In genomic region chr7:124412531-124412930, GRCh38 we compare ENCODE assay signal across 22 cellular contexts.
A peak's percentile ranks its signal among the peaks of the same experiment; 100 is the strongest.
DNase-seq lines count a peak whose midpoint lies in the region; ATAC-seq and TF ChIP-seq lines count a peak whose summit lies in the region.
"Had no signal": no experiment of that assay in that cellular context is flagged by ENCODE, and none has a peak within 500 bp of the region (broad histone marks: within the 10 kb centered on the region; RNA-seq: fewer than 3 reads in every experiment).

No MANE protein-coding gene starts in this region.

- ATAC-seq in HG03439 (IDR thresholded peaks at IDR 0.05; ENCODE audit: unreplicated experiment) (peak; percentile 14), GM21723 (IDR thresholded peaks at IDR 0.05; ENCODE audit: unreplicated experiment) (no peak), GM21447 (IDR thresholded peaks at IDR 0.05; ENCODE audit: unreplicated experiment) (no peak)

- H3K4me3 ChIP-seq in GM06990 (replicated peaks; ENCODE audit: low read depth, low read length): peak overlapping the region; percentile 20
- H3K4me3 ChIP-seq: GM23248, MG63 had no signal

- no peaks in the 10 kb centered on the region for H3K27me3 Mint-ChIP-seq in glutamatergic neuron (ENCODE audit: unreplicated experiment)
- H3K27me3 Mint-ChIP-seq: CD4-positive, alpha-beta memory T cell had no signal

- peaks cover 10% of the 10 kb centered on the region for H3K4me1 Mint-ChIP-seq in glutamatergic neuron (ENCODE audit: low read depth, unreplicated experiment)
- H3K4me1 Mint-ChIP-seq: CD4-positive, alpha-beta memory T cell had no signal

- no peak for DNase-seq in GM06990 (ENCODE audit: extremely low read depth, insufficient read length)
- DNase-seq in RPMI8226: peak; percentile 7
- DNase-seq in glutamatergic neuron: no peak
- DNase-seq in cerebellum (ENCODE audit: low spot score): no peak
- DNase-seq in SW480 (ENCODE audit: low spot score): no peak
- DNase-seq: Calu3; CD4-positive, alpha-beta memory T cell; GF-D8; GM23248; HCEC 1CT; MG63; NCI-H1092; NCI-H1436 treated with DMSO at 0.1 percent for 48 hours; NCI-H2029 treated with DMSO at 0.1 percent for 48 hours; NCI-H2171; NCI-H526 treated with DMSO at 0.1 percent for 48 hours; SHP77; SK-N-SH; T-helper 1 cell had no signal

- no peaks in the 10 kb centered on the region for H3K36me3 ChIP-seq in GM06990 (ENCODE audit: control insufficient read depth, insufficient read depth, low read length)
- H3K36me3 ChIP-seq: MG63 had no signal

- H3K4me3 Mint-ChIP-seq in glutamatergic neuron (ENCODE audit: unreplicated experiment): no peak overlapping the region
- H3K4me3 Mint-ChIP-seq: CD4-positive, alpha-beta memory T cell had no signal

- H3K27ac Mint-ChIP-seq in glutamatergic neuron (ENCODE audit: unreplicated experiment): peak overlapping the region; percentile 67
- H3K27ac Mint-ChIP-seq: CD4-positive, alpha-beta memory T cell had no signal

- TF ChIP-seq CTCF in GM06990 (IDR thresholded peaks at IDR 0.05; ENCODE audit: insufficient read depth, low read length, poor library complexity, severe bottlenecking) (no peak), glutamatergic neuron (IDR thresholded peaks at IDR 0.05; ENCODE audit: partially characterized antibody, unreplicated experiment) (no peak)

- H3K27me3 ChIP-seq in GM06990 (replicated peaks; ENCODE audit: control insufficient read depth, insufficient read depth, low read length): no peaks in the 10 kb centered on the region
- H3K27me3 ChIP-seq: MG63 had no signal

- H3K36me3 Mint-ChIP-seq in glutamatergic neuron (ENCODE audit: unreplicated experiment): no peaks in the 10 kb centered on the region
- H3K36me3 Mint-ChIP-seq: CD4-positive, alpha-beta memory T cell had no signal

- no peaks in the 10 kb centered on the region for H3K9me3 Mint-ChIP-seq in glutamatergic neuron (ENCODE audit: unreplicated experiment)
